In genomic region chr2:53018830-53019425, GRCh38 we compare ENCODE assay signal across 1 cellular context.
TF ChIP-seq lines count a peak whose summit lies in the region.

No MANE protein-coding gene starts in this region.

TF ChIP-seq in GM23338, 12 proteins besides CTCF, POLR2A, EP300 and RAD21 (continued from another document):
- no peak for TF ChIP-seq ZNF462 (CRISPR knock-in tag; IDR thresholded peaks at IDR 0.05)
